ENCODE assay signal across 19 cellular contexts in the genomic region with DNA sequence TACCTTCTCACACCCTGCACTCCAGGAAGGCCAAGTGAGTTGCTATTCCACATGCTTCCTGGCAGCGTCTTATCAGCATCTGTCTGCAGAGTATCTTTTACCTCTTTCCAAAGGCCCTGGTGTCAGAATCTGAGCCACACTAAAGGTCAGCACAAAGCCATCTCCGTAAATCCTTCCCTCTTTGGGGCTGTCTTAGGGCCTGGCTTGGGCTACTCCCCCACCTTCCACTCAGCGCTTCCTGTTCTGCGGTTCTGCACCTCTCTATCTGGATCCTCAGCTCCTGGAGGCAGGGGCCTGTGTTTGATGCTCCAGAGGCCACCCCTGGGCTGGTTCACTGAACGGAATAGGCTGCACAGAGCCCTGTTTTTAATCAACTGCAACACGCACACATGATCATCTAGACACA.
DNase-seq lines count a peak whose midpoint lies in the region; ATAC-seq, FAIRE-seq and TF ChIP-seq lines count a peak whose summit lies in the region.
"Had no signal": no experiment of that assay in that cellular context is flagged by ENCODE, and none has a peak within 500 bp of the region (broad histone marks: within the 10 kb centered on the region; RNA-seq: fewer than 3 reads in every experiment).

No MANE protein-coding gene starts in this region.

- peaks cover 6 to 19% (median 10%) of the 10 kb centered on the region in 3 donors for H3K36me3 Mint-ChIP-seq in CD8-positive, alpha-beta memory T cell
- peaks cover 46% of the 10 kb centered on the region for H3K36me3 Mint-ChIP-seq in nephron (ENCODE audit: low read depth)

- no peak for TF ChIP-seq RAD21 in HepG2 (CRISPR knock-in tag; IDR thresholded peaks at IDR 0.05)

- H3K4me1 Mint-ChIP-seq in CD8-positive, alpha-beta memory T cell, result peaks cover 5 to 14% (median 9%) of the 10 kb centered on the region in 3 donors
- peaks cover 6% of the 10 kb centered on the region for H3K4me1 Mint-ChIP-seq in nephron

- H3K4me2 ChIP-seq in HepG2 (ENCODE audit: low read depth, low read length), result no peak overlapping the region
- H3K4me2 ChIP-seq: smooth muscle cell had no signal

- no peak for TF ChIP-seq POLR2A in HepG2 (IDR thresholded peaks at IDR 0.05; ENCODE audit: insufficient read depth in 1 of 2, low read depth in 2 of 2, low read length in 2 of 2)

- TF ChIP-seq CTCF in nephron (IDR thresholded peaks at IDR 0.05; ENCODE audit: unreplicated experiment in 3 of 3) (no peak), HepG2 (CRISPR knock-in tag; IDR thresholded peaks at IDR 0.05) (no peak)

- no peak overlapping the region for H3K4me3 Mint-ChIP-seq in CD8-positive, alpha-beta memory T cell
- H3K4me3 Mint-ChIP-seq in nephron, result no peak overlapping the region
- H3K4me3 Mint-ChIP-seq: activated B cell treated with CpG ODN at 0.5 μM for 24 hours had no signal

- no peak overlapping the region for H3K9ac ChIP-seq in HepG2 (ENCODE audit: insufficient read depth, low read depth, low read length)

- ATAC-seq in GM18517 (IDR thresholded peaks at IDR 0.05; ENCODE audit: unreplicated experiment), result no peak
- no peak for ATAC-seq in HepG2
- ATAC-seq: activated naive CD4-positive, alpha-beta T cell treated with anti-CD3 and anti-CD28 coated beads, Interleukin-2, amount 50 U/mL, for 72 hours; pancreas had no signal

- H3K79me2 ChIP-seq in HepG2 (ENCODE audit: insufficient read depth, low read length), result no peaks in the 10 kb centered on the region

- no peak overlapping the region for H2AFZ ChIP-seq in HepG2 (ENCODE audit: low read length)

- no peak for DNase-seq in CD8-positive, alpha-beta memory T cell
- DNase-seq in KG1 (lab: John Stamatoyannopoulos, UW) (peak; percentile 39), NCI-H2227 (lab: John Stamatoyannopoulos, UW; ENCODE audit: unreplicated experiment) (no peak), HepG2 (ENCODE audit: low spot score) (no peak)
- peak; percentile 14 for DNase-seq in central memory CD4-positive, alpha-beta T cell
- DNase-seq: activated B cell treated with CpG ODN at 0.5 μM for 24 hours; activated CD8-positive, alpha-beta memory T cell treated with anti-CD3 and anti-CD28 coated beads, Interleukin-2, amount 50 U/mL, for 48 hours; caudate nucleus; DMS79 treated with DMSO at 0.1 percent for 48 hours; foreskin melanocyte; NCI-H1105 treated with DMSO at 0.1 percent for 48 hours; NCI-H2227 treated with DMSO at 0.1 percent for 48 hours; pancreas; stimulated activated naive CD4-positive, alpha-beta T cell treated with Interleukin-2 at 50 U/mL for 16 hours; upper lobe of left lung had no signal

- peaks cover 0 to 3% of the 10 kb centered on the region in 2 donors for H3K27me3 Mint-ChIP-seq in CD8-positive, alpha-beta memory T cell
- H3K27me3 Mint-ChIP-seq in nephron (ENCODE audit: low read depth), result peaks cover 10% of the 10 kb centered on the region
- H3K27me3 Mint-ChIP-seq: activated B cell treated with CpG ODN at 0.5 μM for 24 hours had no signal

- no peak overlapping the region for H3K4me3 ChIP-seq in CD8-positive, alpha-beta memory T cell (ENCODE audit: low read length)
- no peak overlapping the region for H3K4me3 ChIP-seq in HepG2 (replicated peaks in 1 of 3; ENCODE audit: insufficient read depth in 1 of 3, low read depth in 2 of 3, low read length in 3 of 3)
- H3K4me3 ChIP-seq: pancreas, smooth muscle cell, upper lobe of left lung had no signal

- H3K4me1 ChIP-seq in CD8-positive, alpha-beta memory T cell (ENCODE audit: insufficient read depth, low read length), result no peaks in the 10 kb centered on the region
- H3K4me1 ChIP-seq in HepG2 (ENCODE audit: insufficient read depth, low read length), result peaks cover 19% of the 10 kb centered on the region
- H3K4me1 ChIP-seq: pancreas, upper lobe of left lung had no signal

- no peaks in the 10 kb centered on the region for H3K36me3 ChIP-seq in CD8-positive, alpha-beta memory T cell (ENCODE audit: insufficient read depth, low read length)
- H3K36me3 ChIP-seq in HepG2 (replicated peaks in 1 of 2; ENCODE audit: control insufficient read depth in 1 of 2, insufficient read depth in 2 of 2, low read length in 2 of 2), result no peaks in the 10 kb centered on the region
- H3K36me3 ChIP-seq: pancreas had no signal

- H3K9me3 ChIP-seq in CD8-positive, alpha-beta memory T cell (ENCODE audit: low read length), result peaks cover 7% of the 10 kb centered on the region
- peaks cover 42% of the 10 kb centered on the region for H3K9me3 ChIP-seq in HepG2 (ENCODE audit: low read length)
- H3K9me3 ChIP-seq: pancreas had no signal

- no peaks in the 10 kb centered on the region for H4K20me1 ChIP-seq in HepG2 (ENCODE audit: insufficient read depth, low read length)

- no peak overlapping the region for H3K27ac ChIP-seq in CD8-positive, alpha-beta memory T cell (ENCODE audit: low read depth, low read length)
- H3K27ac ChIP-seq in HepG2 (ENCODE audit: extremely low read length, insufficient read depth, low read length), result no peak overlapping the region
- H3K27ac ChIP-seq: pancreas, upper lobe of left lung had no signal

- WGBS in HepG2 (ENCODE audit: low lambda C conversion rate), result 71% methylated on average over 6 of the region's 6 CpGs

- CTCF ChIA-PET in CD8-positive, alpha-beta memory T cell (lab: Charles Lee), result no interaction called here
- CTCF ChIA-PET in HepG2 (lab: Yijun Ruan, JAX; ENCODE audit: low intra/inter-chr PET ratio, low total read pairs), result no interaction called here

- intact Hi-C loops in HepG2 (cut with micrococcal nuclease; ENCODE audit: unreplicated experiment), result no loop called here

- BruUV-seq in HepG2 (replicated peaks; lab: Mats Ljungman, UMichigan), result no TSS peak

- no peak for TF ChIP-seq EP300 in HepG2 (IDR thresholded peaks at IDR 0.05; ENCODE audit: low read depth in 2 of 2, low read length in 2 of 2)
- no peak for TF ChIP-seq EP300 in HepG2 (CRISPR knock-in tag; IDR thresholded peaks at IDR 0.05; ENCODE audit: borderline replicate concordance)

- H3K27me3 ChIP-seq in CD8-positive, alpha-beta memory T cell (ENCODE audit: insufficient read depth, low read length, poor library complexity, severe bottlenecking), result no peaks in the 10 kb centered on the region
- no peaks in the 10 kb centered on the region for H3K27me3 ChIP-seq in HepG2 (ENCODE audit: control insufficient read depth in 1 of 2, insufficient read depth in 2 of 2, low read length in 2 of 2)
- H3K27me3 ChIP-seq: pancreas, upper lobe of left lung had no signal

- H3K27ac Mint-ChIP-seq in CD8-positive, alpha-beta memory T cell, result peak overlapping the region in 6 of 8 donors; percentile 45 to 84 (median 75)
- H3K27ac Mint-ChIP-seq in nephron, result peak overlapping the region in 2 of 3 experiments; percentile 31 to 71
- H3K27ac Mint-ChIP-seq: activated B cell treated with CpG ODN at 0.5 μM for 24 hours had no signal

- in situ Hi-C loops in HepG2 (cut with HindIII; ENCODE audit: extremely low pct_ligation_motif_present, low pct_unique_long_range_greater_than_20kb), result no loop called here

- POLR2A ChIA-PET in CD8-positive, alpha-beta memory T cell (lab: Charles Lee), result no interaction called here
- POLR2A ChIA-PET in HepG2 (lab: Yijun Ruan, JAX), result no interaction called here

- peaks cover 9 to 30% (median 24%) of the 10 kb centered on the region in 5 donors for H3K9me3 Mint-ChIP-seq in CD8-positive, alpha-beta memory T cell
- peaks cover 16% of the 10 kb centered on the region for H3K9me3 Mint-ChIP-seq in nephron

- FAIRE-seq in HepG2 (lab: Jason Lieb, UNC), result no peak
- FAIRE-seq: pancreas had no signal

TF ChIP-seq in HepG2, 621 proteins besides CTCF, POLR2A, EP300 and RAD21 (continues in another document):
- no peak for TF ChIP-seq ZNF646 (CRISPR knock-in tag; IDR thresholded peaks at IDR 0.05)
- TF ChIP-seq ZNF160 (CRISPR knock-in tag; IDR thresholded peaks at IDR 0.05), result no peak
- no peak for TF ChIP-seq ZNF430 (CRISPR knock-in tag; IDR thresholded peaks at IDR 0.05)

Comparison
In these comparisons a context has a peak if more than half of its experiments do, and no peak if none do; other contexts are left out.
1. DNase-seq: peak in KG1 (single experiment) and central memory CD4-positive, alpha-beta T cell (single experiment); none in CD8-positive, alpha-beta memory T cell (0 of 5), NCI-H2227 (single experiment) and HepG2 (single experiment).